In genomic region chr5:37801521-37801920, GRCh38 we compare ENCODE assay signal across 6 cellular contexts. TPM values are rescaled to one million over a fixed set of nuclear protein-coding genes. Genes with fewer than 3 reads are reported as not detected.
"Had no signal": no experiment of that assay in that cellular context is flagged by ENCODE, and none has a peak within 500 bp of the region (broad histone marks: within the 10 kb centered on the region; RNA-seq: fewer than 3 reads in every experiment).

No MANE protein-coding gene starts in this region.

- H3K27ac ChIP-seq: HL-60 had no signal

- ATAC-seq: HepG2, K562 had no signal

- DNase-seq: IMR-90, KBM-7 had no signal

- H3K4me3 ChIP-seq: K562 had no signal

RNA-seq across cellular contexts. Expression of gene GDNF, which starts 38.3 kb away (rescaled TPM):
- polyA plus RNA-seq: IgD-negative memory B cell, K562 had no signal
